ENCODE assay signal across 13 cellular contexts in the genomic region with DNA sequence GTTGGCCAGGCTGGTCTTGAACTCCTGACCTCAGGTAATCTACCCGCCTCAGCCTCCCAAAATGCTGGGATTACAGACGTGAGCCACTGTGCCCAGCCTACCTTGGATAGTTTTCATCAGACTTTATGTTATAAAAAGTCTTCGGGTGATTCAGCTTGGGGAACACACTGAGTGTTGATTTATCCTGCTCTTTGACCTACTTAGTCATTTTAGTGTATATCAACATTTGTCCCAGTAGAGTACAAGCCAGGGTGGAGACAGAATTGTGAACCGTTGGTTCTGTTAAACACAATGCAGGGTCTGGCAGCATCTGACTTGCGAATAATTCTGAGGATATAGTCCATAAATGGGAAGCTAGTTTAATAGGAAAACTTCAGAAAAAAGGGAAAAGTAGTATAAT. TPM values are rescaled to one million over a fixed set of nuclear protein-coding genes. Genes with fewer than 3 reads are reported as not detected.
DNase-seq lines count a peak whose midpoint lies in the region; ATAC-seq and TF ChIP-seq lines count a peak whose summit lies in the region.
"Had no signal": no experiment of that assay in that cellular context is flagged by ENCODE, and none has a peak within 500 bp of the region (broad histone marks: within the 10 kb centered on the region; RNA-seq: fewer than 3 reads in every experiment).

No MANE protein-coding gene starts in this region.

- intact Hi-C loops in gastrocnemius medialis (cut with DNase I; ENCODE audit: low total_unique reads) (loop anchor here (2.0 kb wide), 1 partner anchor 39 kb away; the partner anchor contains the start of gene NFX1), aorta (cut with DNase I) (loop anchor here in 1 of 2 donors (5.0 kb wide), 1 partner anchor 38 kb away; the partner anchor contains the start of gene NFX1)

- in situ Hi-C loops in Caki2 (cut with HindIII; ENCODE audit: low pct_unique_long_range_greater_than_20kb, low sequenced_read_pairs), result no loop called here
- in situ Hi-C loops in gastrocnemius medialis (cut with MboI; ENCODE audit: low sequenced_read_pairs in 4 of 4), result no loop called here

- H3K4me1 ChIP-seq in gastrocnemius medialis, result peaks cover 19 to 23% of the 10 kb centered on the region in 2 donors
- H3K4me1 ChIP-seq in aorta (ENCODE audit: control insufficient read depth in 1 of 2, insufficient read depth in 2 of 2, low read length in 2 of 2), result no peaks in the 10 kb centered on the region
- H3K4me1 ChIP-seq: BLaER1 had no signal

- no peaks in the 10 kb centered on the region for H3K27me3 ChIP-seq in gastrocnemius medialis
- no peaks in the 10 kb centered on the region for H3K27me3 ChIP-seq in aorta (ENCODE audit: control insufficient read depth in 1 of 2, insufficient read depth in 2 of 2, low read length in 1 of 2)
- H3K27me3 ChIP-seq: BLaER1 had no signal

- TF ChIP-seq POLR2A in gastrocnemius medialis (IDR thresholded peaks at IDR 0.05), result no peak

- H3K36me3 ChIP-seq in gastrocnemius medialis (peaks cover 0 to 57% of the 10 kb centered on the region in 2 donors), aorta (ENCODE audit: control insufficient read depth in 1 of 2, insufficient read depth in 2 of 2, low read length in 1 of 2) (peaks cover 0 to 2% of the 10 kb centered on the region in 2 donors)

- ATAC-seq in gastrocnemius medialis (no peak), aorta (ENCODE audit: low FRiP score) (no peak)

- H3K9me3 ChIP-seq in gastrocnemius medialis, result no peaks in the 10 kb centered on the region
- H3K9me3 ChIP-seq in aorta (ENCODE audit: control insufficient read depth, low read length), result no peaks in the 10 kb centered on the region
- H3K9me3 ChIP-seq: BLaER1 had no signal

- DNase-seq in Caki2 (ENCODE audit: low read depth) (peak; percentile 55), fibroblast of the aortic adventitia (ENCODE audit: low read depth) (peak; percentile 77), gastrocnemius medialis (no peak), HuH-7 (ENCODE audit: low spot score) (no peak), aorta (no peak), NCI-H2081 treated with DMSO at 0.1 percent for 48 hours (lab: John Stamatoyannopoulos, UW) (no peak)
- no peak for DNase-seq in activated naive CD4-positive, alpha-beta T cell treated with Interleukin-2 at 50 U/mL for 16 hours
- DNase-seq: activated CD4-positive, alpha-beta T cell treated with anti-CD3 and anti-CD28 coated beads for 48 hours; activated naive CD4-positive, alpha-beta T cell treated with anti-CD3 and anti-CD28 coated beads for 36 hours; left cardiac atrium; NCI-H2171 had no signal

- H3K4me3 ChIP-seq in fibroblast of the aortic adventitia (ENCODE audit: low read depth, low read length) (no peak overlapping the region), gastrocnemius medialis (no peak overlapping the region), aorta (ENCODE audit: low read length in 2 of 2) (no peak overlapping the region)
- H3K4me3 ChIP-seq: BLaER1 had no signal

- 48 to 64% methylated on average over 5 of the region's 5 CpGs for WGBS in aorta, 2 donors

- H3K27ac ChIP-seq in VCaP, result peak overlapping the region; percentile 97
- H3K27ac ChIP-seq in gastrocnemius medialis, result peak overlapping the region; percentile 80 to 84 (median 82)
- H3K27ac ChIP-seq in aorta (ENCODE audit: low read depth in 1 of 2, low read length in 2 of 2), result no peak overlapping the region
- H3K27ac ChIP-seq: BLaER1 had no signal

- no peak for TF ChIP-seq CTCF in VCaP (conservative IDR thresholded peaks at IDR 0.05)
- TF ChIP-seq CTCF in fibroblast of the aortic adventitia (IDR thresholded peaks at IDR 0.05; ENCODE audit: insufficient read depth, low read length), result no peak
- no peak for TF ChIP-seq CTCF in gastrocnemius medialis (IDR thresholded peaks at IDR 0.05 in 4 of 5, conservative IDR thresholded peaks at IDR 0.05 in 1 of 5)

RNA-seq across cellular contexts. Expression of gene NFX1, which starts 39.7 kb away (rescaled TPM):
- total RNA-seq in Caki2 (2014; rRNA removed; shearing (Covaris generic); ENCODE audit: low replicate concordance), result 10.8 and 10.9 TPM in 2 replicates
- total RNA-seq in fibroblast of the aortic adventitia (ENCODE audit: low replicate concordance), result 27.5 and 37.2 TPM in 2 replicates
- total RNA-seq in gastrocnemius medialis, result 10 to 100 TPM; 29.8 to 52.0 (median 40.6) TPM
- 10 to 100 TPM; 35.8 to 38.3 TPM for total RNA-seq in aorta
- 10 to 100 TPM; 21.4 to 23.5 TPM for polyA plus RNA-seq in aorta

Comparison
In these comparisons a context has a peak if more than half of its experiments do, and no peak if none do; other contexts are left out.
1. DNase-seq: peak in Caki2 (single experiment) and fibroblast of the aortic adventitia (single experiment); none in gastrocnemius medialis (0 of 2), HuH-7 (single experiment), aorta (0 of 2), activated naive CD4-positive, alpha-beta T cell treated with Interleukin-2 at 50 U/mL for 16 hours (single experiment) and NCI-H2081 treated with DMSO at 0.1 percent for 48 hours (single experiment).
2. H3K27ac ChIP-seq: peak in VCaP (single experiment) and gastrocnemius medialis (4 of 4); none in aorta (0 of 2).